Comparison of ENCODE assay signal across 1 cellular context in the genomic region with DNA sequence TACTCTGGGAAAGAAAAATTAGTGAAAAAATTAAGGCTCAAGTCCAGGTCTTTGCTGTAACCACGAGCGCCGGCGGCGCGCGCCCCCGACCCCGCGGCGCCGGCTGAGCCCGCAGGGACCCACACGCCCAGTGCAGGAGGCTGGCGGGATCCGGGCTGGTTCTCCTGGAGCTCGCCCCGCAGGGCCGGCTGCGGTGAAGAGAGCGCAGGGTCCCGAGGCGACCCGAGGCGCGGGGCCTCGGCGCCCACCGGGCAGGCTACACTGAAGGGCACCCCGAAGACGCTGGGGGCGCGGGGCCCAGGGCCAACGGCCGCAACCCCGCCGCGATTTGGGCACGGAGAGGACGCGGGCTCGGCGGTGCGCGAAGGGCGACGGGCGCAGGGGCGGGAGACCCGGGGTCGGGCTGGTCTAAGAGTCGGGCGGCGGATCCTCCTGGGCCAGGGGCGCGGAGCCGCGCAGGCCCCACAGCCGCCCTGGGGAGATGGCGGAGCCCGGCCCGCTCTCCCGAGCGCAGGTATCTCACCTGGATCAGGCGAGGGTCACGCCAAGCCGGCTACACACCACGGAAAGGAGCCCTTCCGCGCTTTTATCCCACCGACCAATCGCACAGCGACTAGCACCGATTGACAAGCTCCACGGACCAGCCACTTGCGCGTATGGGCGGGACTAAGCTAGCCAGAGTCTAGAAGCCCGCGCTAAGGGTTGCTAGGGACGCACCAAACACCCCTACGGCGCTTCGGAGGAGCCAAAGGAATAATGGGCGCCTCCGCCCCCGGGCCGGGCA.
TF ChIP-seq lines count a peak whose summit lies in the region.

A gene (minus strand): TSS at position 582 of the 784 bp plus-strand sequence. CDS start 6,440 bp downstream, outside the sequence.

TF ChIP-seq in HepG2, 621 proteins besides CTCF, POLR2A, EP300 and RAD21 (continued from another document and continues in another):
- TF ChIP-seq, protein P1, sequence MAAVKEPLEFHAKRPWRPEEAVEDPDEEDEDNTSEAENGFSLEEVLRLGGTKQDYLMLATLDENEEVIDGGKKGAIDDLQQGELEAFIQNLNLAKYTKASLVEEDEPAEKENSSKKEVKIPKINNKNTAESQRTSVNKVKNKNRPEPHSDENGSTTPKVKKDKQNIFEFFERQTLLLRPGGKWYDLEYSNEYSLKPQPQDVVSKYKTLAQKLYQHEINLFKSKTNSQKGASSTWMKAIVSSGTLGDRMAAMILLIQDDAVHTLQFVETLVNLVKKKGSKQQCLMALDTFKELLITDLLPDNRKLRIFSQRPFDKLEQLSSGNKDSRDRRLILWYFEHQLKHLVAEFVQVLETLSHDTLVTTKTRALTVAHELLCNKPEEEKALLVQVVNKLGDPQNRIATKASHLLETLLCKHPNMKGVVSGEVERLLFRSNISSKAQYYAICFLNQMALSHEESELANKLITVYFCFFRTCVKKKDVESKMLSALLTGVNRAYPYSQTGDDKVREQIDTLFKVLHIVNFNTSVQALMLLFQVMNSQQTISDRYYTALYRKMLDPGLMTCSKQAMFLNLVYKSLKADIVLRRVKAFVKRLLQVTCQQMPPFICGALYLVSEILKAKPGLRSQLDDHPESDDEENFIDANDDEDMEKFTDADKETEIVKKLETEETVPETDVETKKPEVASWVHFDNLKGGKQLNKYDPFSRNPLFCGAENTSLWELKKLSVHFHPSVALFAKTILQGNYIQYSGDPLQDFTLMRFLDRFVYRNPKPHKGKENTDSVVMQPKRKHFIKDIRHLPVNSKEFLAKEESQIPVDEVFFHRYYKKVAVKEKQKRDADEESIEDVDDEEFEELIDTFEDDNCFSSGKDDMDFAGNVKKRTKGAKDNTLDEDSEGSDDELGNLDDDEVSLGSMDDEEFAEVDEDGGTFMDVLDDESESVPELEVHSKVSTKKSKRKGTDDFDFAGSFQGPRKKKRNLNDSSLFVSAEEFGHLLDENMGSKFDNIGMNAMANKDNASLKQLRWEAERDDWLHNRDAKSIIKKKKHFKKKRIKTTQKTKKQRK (IDR thresholded peaks at IDR 0.05; ENCODE audit: low read length): no peak
- TF ChIP-seq, protein P2, sequence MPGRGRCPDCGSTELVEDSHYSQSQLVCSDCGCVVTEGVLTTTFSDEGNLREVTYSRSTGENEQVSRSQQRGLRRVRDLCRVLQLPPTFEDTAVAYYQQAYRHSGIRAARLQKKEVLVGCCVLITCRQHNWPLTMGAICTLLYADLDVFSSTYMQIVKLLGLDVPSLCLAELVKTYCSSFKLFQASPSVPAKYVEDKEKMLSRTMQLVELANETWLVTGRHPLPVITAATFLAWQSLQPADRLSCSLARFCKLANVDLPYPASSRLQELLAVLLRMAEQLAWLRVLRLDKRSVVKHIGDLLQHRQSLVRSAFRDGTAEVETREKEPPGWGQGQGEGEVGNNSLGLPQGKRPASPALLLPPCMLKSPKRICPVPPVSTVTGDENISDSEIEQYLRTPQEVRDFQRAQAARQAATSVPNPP (CRISPR knock-in tag; IDR thresholded peaks at IDR 0.05): peak; percentile 64; the same call in 1 of the 2 replicates
- TF ChIP-seq ZNF772 (CRISPR knock-in tag; IDR thresholded peaks at IDR 0.05) (peak; percentile 47), ZNF225 (CRISPR knock-in tag; IDR thresholded peaks at IDR 0.05) (peak; percentile 56; the same call in 1 of the 2 replicates), SIN3B (IDR thresholded peaks at IDR 0.05; ENCODE audit: low read length) (peak; percentile 54; the same call in 1 of the 2 replicates), HNRNPL (IDR thresholded peaks at IDR 0.05; ENCODE audit: low read depth, low read length) (peak; percentile 37; the same call in 1 of the 2 replicates), SAP130 (CRISPR knock-in tag; IDR thresholded peaks at IDR 0.05; ENCODE audit: low read depth) (peak; percentile 87), BRD4 (CRISPR knock-in tag; IDR thresholded peaks at IDR 0.05) (peak; percentile 36; the same call in 1 of the 2 replicates), ZNF878 (CRISPR knock-in tag; IDR thresholded peaks at IDR 0.05) (no peak), KLF15 (CRISPR knock-in tag; IDR thresholded peaks at IDR 0.05; ENCODE audit: borderline replicate concordance) (peak; percentile 31; the same call in 1 of the 2 replicates), MAZ (IDR thresholded peaks at IDR 0.05; ENCODE audit: borderline replicate concordance, low read depth, low read length) (0 out of 2 replicates have a peak, but pooled peaks have one; percentile 48), MAZ (CRISPR knock-in tag; IDR thresholded peaks at IDR 0.05; ENCODE audit: low read depth) (peak; percentile 69; the same call in 1 of the 2 replicates), ZNF792 (CRISPR knock-in tag; IDR thresholded peaks at IDR 0.05) (0 out of 2 replicates have a peak, but pooled peaks have one; percentile 33), ZFP41 (CRISPR knock-in tag; IDR thresholded peaks at IDR 0.05; ENCODE audit: borderline replicate concordance) (no peak), ZNF232 (CRISPR knock-in tag; IDR thresholded peaks at IDR 0.05; ENCODE audit: borderline replicate concordance) (peak; percentile 73; the same call in 1 of the 2 replicates), SMAD9 (CRISPR knock-in tag; IDR thresholded peaks at IDR 0.05) (no peak; the same call in 1 of the 2 replicates), THYN1 (CRISPR knock-in tag; IDR thresholded peaks at IDR 0.05; ENCODE audit: borderline replicate concordance, low read depth) (no peak), ATF7-NPFF (CRISPR knock-in tag; IDR thresholded peaks at IDR 0.05; ENCODE audit: low read depth) (peak; percentile 35; the same call in 1 of the 2 replicates), NR3C1 (CRISPR knock-in tag; IDR thresholded peaks at IDR 0.05) (0 out of 2 replicates have a peak, but pooled peaks have one; percentile 49), HCFC1 (IDR thresholded peaks at IDR 0.05; ENCODE audit: low read depth, low read length) (peak; percentile 33; the same call in 1 of the 2 replicates), ELF1 (CRISPR knock-in tag; IDR thresholded peaks at IDR 0.05) (peak; percentile 73; the same call in 1 of the 2 replicates), SRY (CRISPR knock-in tag; IDR thresholded peaks at IDR 0.05) (no peak), ZNF274 (CRISPR knock-in tag; IDR thresholded peaks at IDR 0.05) (no peak; the same call in 1 of the 2 replicates), JUNB (CRISPR knock-in tag; IDR thresholded peaks at IDR 0.05; ENCODE audit: borderline replicate concordance) (no peak), REPIN1 (CRISPR knock-in tag; IDR thresholded peaks at IDR 0.05; ENCODE audit: borderline replicate concordance, low read depth) (peak; percentile 48; the same call in 1 of the 2 replicates), KMT2B (CRISPR knock-in tag; IDR thresholded peaks at IDR 0.05) (peak; percentile 58), SALL1 (CRISPR knock-in tag; IDR thresholded peaks at IDR 0.05) (peak; percentile 56; the same call in 1 of the 2 replicates), TCF7L2 (IDR thresholded peaks at IDR 0.05; ENCODE audit: low read depth, low read length) (no peak), KDM5B (CRISPR knock-in tag; IDR thresholded peaks at IDR 0.05; ENCODE audit: borderline replicate concordance) (0 out of 2 replicates have a peak, but pooled peaks have one; percentile 5), MXI1 (IDR thresholded peaks at IDR 0.05; ENCODE audit: borderline replicate concordance, low read depth, low read length) (peak; percentile 80; the same call in 1 of the 3 replicates), ZNF354B (CRISPR knock-in tag; IDR thresholded peaks at IDR 0.05) (peak; percentile 76; the same call in 1 of the 2 replicates)
- TF ChIP-seq, protein P3, sequence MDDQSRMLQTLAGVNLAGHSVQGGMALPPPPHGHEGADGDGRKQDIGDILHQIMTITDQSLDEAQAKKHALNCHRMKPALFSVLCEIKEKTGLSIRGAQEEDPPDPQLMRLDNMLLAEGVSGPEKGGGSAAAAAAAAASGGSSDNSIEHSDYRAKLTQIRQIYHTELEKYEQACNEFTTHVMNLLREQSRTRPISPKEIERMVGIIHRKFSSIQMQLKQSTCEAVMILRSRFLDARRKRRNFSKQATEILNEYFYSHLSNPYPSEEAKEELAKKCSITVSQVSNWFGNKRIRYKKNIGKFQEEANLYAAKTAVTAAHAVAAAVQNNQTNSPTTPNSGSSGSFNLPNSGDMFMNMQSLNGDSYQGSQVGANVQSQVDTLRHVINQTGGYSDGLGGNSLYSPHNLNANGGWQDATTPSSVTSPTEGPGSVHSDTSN (CRISPR knock-in tag; IDR thresholded peaks at IDR 0.05; ENCODE audit: borderline replicate concordance): no peak; the same call in 1 of the 2 replicates
- TF ChIP-seq, protein P4, sequence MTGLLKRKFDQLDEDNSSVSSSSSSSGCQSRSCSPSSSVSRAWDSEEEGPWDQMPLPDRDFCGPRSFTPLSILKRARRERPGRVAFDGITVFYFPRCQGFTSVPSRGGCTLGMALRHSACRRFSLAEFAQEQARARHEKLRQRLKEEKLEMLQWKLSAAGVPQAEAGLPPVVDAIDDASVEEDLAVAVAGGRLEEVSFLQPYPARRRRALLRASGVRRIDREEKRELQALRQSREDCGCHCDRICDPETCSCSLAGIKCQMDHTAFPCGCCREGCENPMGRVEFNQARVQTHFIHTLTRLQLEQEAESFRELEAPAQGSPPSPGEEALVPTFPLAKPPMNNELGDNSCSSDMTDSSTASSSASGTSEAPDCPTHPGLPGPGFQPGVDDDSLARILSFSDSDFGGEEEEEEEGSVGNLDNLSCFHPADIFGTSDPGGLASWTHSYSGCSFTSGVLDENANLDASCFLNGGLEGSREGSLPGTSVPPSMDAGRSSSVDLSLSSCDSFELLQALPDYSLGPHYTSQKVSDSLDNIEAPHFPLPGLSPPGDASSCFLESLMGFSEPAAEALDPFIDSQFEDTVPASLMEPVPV (CRISPR knock-in tag; IDR thresholded peaks at IDR 0.05): peak; percentile 86
- TF ChIP-seq, protein P5, sequence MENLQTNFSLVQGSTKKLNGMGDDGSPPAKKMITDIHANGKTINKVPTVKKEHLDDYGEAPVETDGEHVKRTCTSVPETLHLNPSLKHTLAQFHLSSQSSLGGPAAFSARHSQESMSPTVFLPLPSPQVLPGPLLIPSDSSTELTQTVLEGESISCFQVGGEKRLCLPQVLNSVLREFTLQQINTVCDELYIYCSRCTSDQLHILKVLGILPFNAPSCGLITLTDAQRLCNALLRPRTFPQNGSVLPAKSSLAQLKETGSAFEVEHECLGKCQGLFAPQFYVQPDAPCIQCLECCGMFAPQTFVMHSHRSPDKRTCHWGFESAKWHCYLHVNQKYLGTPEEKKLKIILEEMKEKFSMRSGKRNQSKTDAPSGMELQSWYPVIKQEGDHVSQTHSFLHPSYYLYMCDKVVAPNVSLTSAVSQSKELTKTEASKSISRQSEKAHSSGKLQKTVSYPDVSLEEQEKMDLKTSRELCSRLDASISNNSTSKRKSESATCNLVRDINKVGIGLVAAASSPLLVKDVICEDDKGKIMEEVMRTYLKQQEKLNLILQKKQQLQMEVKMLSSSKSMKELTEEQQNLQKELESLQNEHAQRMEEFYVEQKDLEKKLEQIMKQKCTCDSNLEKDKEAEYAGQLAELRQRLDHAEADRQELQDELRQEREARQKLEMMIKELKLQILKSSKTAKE (CRISPR knock-in tag; IDR thresholded peaks at IDR 0.05; ENCODE audit: borderline replicate concordance): no peak
- TF ChIP-seq, protein P6, sequence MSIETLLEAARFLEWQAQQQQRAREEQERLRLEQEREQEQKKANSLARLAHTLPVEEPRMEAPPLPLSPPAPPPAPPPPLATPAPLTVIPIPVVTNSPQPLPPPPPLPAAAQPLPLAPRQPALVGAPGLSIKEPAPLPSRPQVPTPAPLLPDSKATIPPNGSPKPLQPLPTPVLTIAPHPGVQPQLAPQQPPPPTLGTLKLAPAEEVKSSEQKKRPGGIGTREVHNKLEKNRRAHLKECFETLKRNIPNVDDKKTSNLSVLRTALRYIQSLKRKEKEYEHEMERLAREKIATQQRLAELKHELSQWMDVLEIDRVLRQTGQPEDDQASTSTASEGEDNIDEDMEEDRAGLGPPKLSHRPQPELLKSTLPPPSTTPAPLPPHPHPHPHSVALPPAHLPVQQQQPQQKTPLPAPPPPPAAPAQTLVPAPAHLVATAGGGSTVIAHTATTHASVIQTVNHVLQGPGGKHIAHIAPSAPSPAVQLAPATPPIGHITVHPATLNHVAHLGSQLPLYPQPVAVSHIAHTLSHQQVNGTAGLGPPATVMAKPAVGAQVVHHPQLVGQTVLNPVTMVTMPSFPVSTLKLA (IDR thresholded peaks at IDR 0.05): no peak
- TF ChIP-seq, protein P7, sequence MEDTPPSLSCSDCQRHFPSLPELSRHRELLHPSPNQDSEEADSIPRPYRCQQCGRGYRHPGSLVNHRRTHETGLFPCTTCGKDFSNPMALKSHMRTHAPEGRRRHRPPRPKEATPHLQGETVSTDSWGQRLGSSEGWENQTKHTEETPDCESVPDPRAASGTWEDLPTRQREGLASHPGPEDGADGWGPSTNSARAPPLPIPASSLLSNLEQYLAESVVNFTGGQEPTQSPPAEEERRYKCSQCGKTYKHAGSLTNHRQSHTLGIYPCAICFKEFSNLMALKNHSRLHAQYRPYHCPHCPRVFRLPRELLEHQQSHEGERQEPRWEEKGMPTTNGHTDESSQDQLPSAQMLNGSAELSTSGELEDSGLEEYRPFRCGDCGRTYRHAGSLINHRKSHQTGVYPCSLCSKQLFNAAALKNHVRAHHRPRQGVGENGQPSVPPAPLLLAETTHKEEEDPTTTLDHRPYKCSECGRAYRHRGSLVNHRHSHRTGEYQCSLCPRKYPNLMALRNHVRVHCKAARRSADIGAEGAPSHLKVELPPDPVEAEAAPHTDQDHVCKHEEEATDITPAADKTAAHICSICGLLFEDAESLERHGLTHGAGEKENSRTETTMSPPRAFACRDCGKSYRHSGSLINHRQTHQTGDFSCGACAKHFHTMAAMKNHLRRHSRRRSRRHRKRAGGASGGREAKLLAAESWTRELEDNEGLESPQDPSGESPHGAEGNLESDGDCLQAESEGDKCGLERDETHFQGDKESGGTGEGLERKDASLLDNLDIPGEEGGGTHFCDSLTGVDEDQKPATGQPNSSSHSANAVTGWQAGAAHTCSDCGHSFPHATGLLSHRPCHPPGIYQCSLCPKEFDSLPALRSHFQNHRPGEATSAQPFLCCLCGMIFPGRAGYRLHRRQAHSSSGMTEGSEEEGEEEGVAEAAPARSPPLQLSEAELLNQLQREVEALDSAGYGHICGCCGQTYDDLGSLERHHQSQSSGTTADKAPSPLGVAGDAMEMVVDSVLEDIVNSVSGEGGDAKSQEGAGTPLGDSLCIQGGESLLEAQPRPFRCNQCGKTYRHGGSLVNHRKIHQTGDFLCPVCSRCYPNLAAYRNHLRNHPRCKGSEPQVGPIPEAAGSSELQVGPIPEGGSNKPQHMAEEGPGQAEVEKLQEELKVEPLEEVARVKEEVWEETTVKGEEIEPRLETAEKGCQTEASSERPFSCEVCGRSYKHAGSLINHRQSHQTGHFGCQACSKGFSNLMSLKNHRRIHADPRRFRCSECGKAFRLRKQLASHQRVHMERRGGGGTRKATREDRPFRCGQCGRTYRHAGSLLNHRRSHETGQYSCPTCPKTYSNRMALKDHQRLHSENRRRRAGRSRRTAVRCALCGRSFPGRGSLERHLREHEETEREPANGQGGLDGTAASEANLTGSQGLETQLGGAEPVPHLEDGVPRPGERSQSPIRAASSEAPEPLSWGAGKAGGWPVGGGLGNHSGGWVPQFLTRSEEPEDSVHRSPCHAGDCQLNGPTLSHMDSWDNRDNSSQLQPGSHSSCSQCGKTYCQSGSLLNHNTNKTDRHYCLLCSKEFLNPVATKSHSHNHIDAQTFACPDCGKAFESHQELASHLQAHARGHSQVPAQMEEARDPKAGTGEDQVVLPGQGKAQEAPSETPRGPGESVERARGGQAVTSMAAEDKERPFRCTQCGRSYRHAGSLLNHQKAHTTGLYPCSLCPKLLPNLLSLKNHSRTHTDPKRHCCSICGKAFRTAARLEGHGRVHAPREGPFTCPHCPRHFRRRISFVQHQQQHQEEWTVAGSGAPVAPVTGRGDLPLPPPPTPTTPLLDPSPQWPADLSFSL (CRISPR knock-in tag; IDR thresholded peaks at IDR 0.05): no peak
- TF ChIP-seq, protein P8, sequence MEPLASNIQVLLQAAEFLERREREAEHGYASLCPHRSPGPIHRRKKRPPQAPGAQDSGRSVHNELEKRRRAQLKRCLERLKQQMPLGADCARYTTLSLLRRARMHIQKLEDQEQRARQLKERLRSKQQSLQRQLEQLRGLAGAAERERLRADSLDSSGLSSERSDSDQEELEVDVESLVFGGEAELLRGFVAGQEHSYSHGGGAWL (CRISPR knock-in tag; IDR thresholded peaks at IDR 0.05): peak; percentile 38; the same call in 1 of the 2 replicates
